In the genomic region with DNA sequence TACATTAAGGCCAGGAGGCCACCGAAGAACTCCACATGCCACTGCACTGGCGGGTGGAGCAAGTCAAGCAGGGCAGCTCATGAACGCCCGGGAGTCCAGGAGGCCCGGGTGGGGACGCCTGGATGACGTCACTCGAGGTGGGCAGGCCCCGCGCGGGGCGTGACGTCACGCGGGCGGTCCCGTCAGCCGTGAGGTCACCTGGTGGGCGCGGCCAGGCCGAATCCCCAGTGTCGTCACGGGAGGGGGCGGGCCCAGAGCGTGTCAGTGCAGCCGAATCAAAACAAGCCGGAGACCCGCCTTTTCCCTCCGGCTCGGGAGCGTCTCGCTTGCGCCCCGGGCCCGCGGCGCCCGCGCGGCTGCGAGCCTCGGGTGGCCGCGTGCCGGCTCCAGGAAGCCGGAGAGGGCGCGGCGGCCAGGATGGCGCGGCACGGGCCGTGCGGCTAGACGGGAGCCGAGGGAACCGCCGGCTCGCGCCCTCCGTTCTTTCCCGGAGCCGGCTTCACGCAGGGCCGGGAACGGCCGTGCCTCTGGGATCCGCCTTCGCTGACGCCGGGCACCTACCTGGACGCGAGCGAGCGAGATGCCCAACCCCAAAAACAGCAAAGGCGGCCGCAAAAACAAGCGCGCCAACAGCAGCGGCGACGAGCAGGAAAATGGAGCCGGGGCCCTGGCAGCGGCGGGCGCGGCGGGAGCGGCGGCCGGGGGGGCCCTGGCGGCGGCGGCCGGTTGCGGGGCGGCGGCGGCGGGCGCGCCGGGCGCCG, we compare ENCODE assay signal across 8 cellular contexts. TPM values are rescaled to one million over a fixed set of nuclear protein-coding genes. Genes with fewer than 3 reads are reported as not detected.
DNase-seq lines count a peak whose midpoint lies in the region; ATAC-seq and TF ChIP-seq lines count a peak whose summit lies in the region.

A gene with protein sequence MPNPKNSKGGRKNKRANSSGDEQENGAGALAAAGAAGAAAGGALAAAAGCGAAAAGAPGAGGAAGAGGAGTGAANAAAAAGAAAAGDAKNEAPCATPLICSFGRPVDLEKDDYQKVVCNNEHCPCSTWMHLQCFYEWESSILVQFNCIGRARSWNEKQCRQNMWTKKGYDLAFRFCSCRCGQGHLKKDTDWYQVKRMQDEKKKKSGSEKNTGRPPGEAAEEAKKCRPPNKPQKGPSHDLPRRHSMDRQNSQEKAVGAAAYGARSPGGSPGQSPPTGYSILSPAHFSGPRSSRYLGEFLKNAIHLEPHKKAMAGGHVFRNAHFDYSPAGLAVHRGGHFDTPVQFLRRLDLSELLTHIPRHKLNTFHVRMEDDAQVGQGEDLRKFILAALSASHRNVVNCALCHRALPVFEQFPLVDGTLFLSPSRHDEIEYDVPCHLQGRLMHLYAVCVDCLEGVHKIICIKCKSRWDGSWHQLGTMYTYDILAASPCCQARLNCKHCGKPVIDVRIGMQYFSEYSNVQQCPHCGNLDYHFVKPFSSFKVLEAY (plus strand): TSS at position 264 of the 761 bp plus-strand sequence. CDS start 317 bp downstream, at position 581.

- TF ChIP-seq POLR2A in adrenal gland (IDR thresholded peaks at IDR 0.05) (peak; percentile 85 to 91), heart left ventricle (IDR thresholded peaks at IDR 0.05) (peak; percentile 86 to 96), transverse colon (IDR thresholded peaks at IDR 0.05) (peak; percentile 78)

- DNase-seq in GM13976 (ENCODE audit: low spot score), result peak; percentile 95
- peak; percentile 46 for DNase-seq in NCI-H1436 treated with DMSO at 0.1 percent for 48 hours (lab: John Stamatoyannopoulos, UW)
- DNase-seq in T-helper 1 cell, result peak; percentile 96 to 99 (median 99)
- peak; percentile 97 to 99 (median 98) for DNase-seq in adrenal gland
- DNase-seq in heart left ventricle, result peak; percentile 98 to 100 (median 99)
- peak; percentile 89 for DNase-seq in pons (ENCODE audit: low spot score)
- peak; percentile 99 for DNase-seq in transverse colon

- H3K27ac ChIP-seq in adrenal gland (peak within 1 kb of the TSS; percentile 81 to 97 (median 92)), heart left ventricle (peak within 1 kb of the TSS; percentile 88 to 99 (median 96)), transverse colon (peak within 1 kb of the TSS; percentile 96 to 97 (median 97))

- peak; percentile 83 for ATAC-seq in HG02852 (IDR thresholded peaks at IDR 0.05; ENCODE audit: unreplicated experiment)
- ATAC-seq in heart left ventricle, result peak; percentile 93 to 96 (median 94)

- in situ Hi-C loops in GM13976 (cut with MboI; ENCODE audit: low sequenced_read_pairs, unreplicated experiment) (loop anchor here (5.0 kb wide), 1 partner anchor 217 kb away; no protein-coding TSS in a partner anchor), transverse colon (cut with MboI; ENCODE audit: low pct_ligation_motif_present in 1 of 4, low pct_unique_long_range_greater_than_20kb in 1 of 4, low sequenced_read_pairs in 3 of 4) (no loop called here)

- H3K36me3 ChIP-seq in adrenal gland (replicated peaks in 1 of 2), result no peaks in the 10 kb centered on the region
- peaks cover 0 to 3% (median 0%) of the 10 kb centered on the region in 9 donors for H3K36me3 ChIP-seq in heart left ventricle
- H3K36me3 ChIP-seq in transverse colon, result no peaks in the 10 kb centered on the region

- 1 to 15% (median 1%) methylated on average over 4 to 105 of the region's 105 CpGs for WGBS in adrenal gland, 4 donors
- WGBS in heart left ventricle, 4 donors, result 1 to 2% (median 1%) methylated on average over 50 to 105 of the region's 105 CpGs
- 3 to 4% methylated on average over 4 to 30 of the region's 105 CpGs for WGBS in transverse colon (ENCODE audit: low coverage in 1 of 2), 2 donors

- intact Hi-C loops in adrenal gland (cut with DNase I) (loop anchor here in 1 of 2 donors (10.0 kb wide), 1 partner anchor 230 kb away; no protein-coding TSS in a partner anchor), heart left ventricle (cut with DNase I) (loop anchor here in 4 of 10 donors (5.0 kb wide), 4 partner anchors 98 to 157 kb away; a partner anchor contains a TSS), transverse colon (cut with DNase I; ENCODE audit: low total_unique reads) (loop anchor here (5.0 kb wide), 1 partner anchor 1208 kb away; no protein-coding TSS in a partner anchor)

- H3K4me3 ChIP-seq in adrenal gland (peak within 1 kb of the TSS in 3 of 4 donors; percentile 54 to 96 (median 63)), heart left ventricle (peak within 1 kb of the TSS; percentile 58 to 98 (median 82)), transverse colon (peak within 1 kb of the TSS; percentile 90 to 98 (median 96))

- TF ChIP-seq EP300 in transverse colon (IDR thresholded peaks at IDR 0.05; ENCODE audit: low read depth), result no peak

- no peaks in the 10 kb centered on the region for H3K9me3 ChIP-seq in adrenal gland (replicated peaks in 1 of 3)
- no peaks in the 10 kb centered on the region for H3K9me3 ChIP-seq in heart left ventricle
- H3K9me3 ChIP-seq in transverse colon, result no peaks in the 10 kb centered on the region

- no peaks in the 10 kb centered on the region for H3K27me3 ChIP-seq in adrenal gland
- no peaks in the 10 kb centered on the region for H3K27me3 ChIP-seq in heart left ventricle
- no peaks in the 10 kb centered on the region for H3K27me3 ChIP-seq in transverse colon

- H3K4me1 ChIP-seq in adrenal gland (replicated peaks in 1 of 2) (peaks cover 8 to 16% of the 10 kb centered on the region in 2 donors), heart left ventricle (peaks cover 5 to 76% (median 37%) of the 10 kb centered on the region in 12 donors), transverse colon (peaks cover 0 to 38% (median 18%) of the 10 kb centered on the region in 4 donors)

- TF ChIP-seq CTCF in GM13976 (IDR thresholded peaks at IDR 0.05; ENCODE audit: borderline replicate concordance, control extremely low read depth, extremely low read depth, insufficient read depth, missing control alignments) (no peak), adrenal gland (IDR thresholded peaks at IDR 0.05) (peak in 3 of 6 experiments; percentile 1 to 13 (median 8)), heart left ventricle (IDR thresholded peaks at IDR 0.05) (no peak), transverse colon (IDR thresholded peaks at IDR 0.05) (peak in 1 of 5 experiments; percentile 47)

RNA-seq across cellular contexts. Expression of the gene that starts here (rescaled TPM):
- total RNA-seq in adrenal gland, result 10 to 100 TPM; 13.6 to 30.0 (median 24.7) TPM
- 10 to 100 TPM in 1 of 3 donors, 1 to 10 TPM in 2; 6.5 to 10.0 (median 7.5) TPM for polyA plus RNA-seq in adrenal gland
- total RNA-seq in heart left ventricle, result 10 to 100 TPM; 38.2 to 67.0 (median 48.3) TPM
- polyA plus RNA-seq in heart left ventricle, result 10 to 100 TPM; 16.5 to 22.2 TPM
- 10 to 100 TPM; 34.4 to 53.7 (median 45.5) TPM for total RNA-seq in transverse colon

Comparison
In these comparisons a context has a peak if more than half of its experiments do, and no peak if none do; other contexts are left out.
1. Peak in every context shown above with its lines: DNase-seq, ATAC-seq, H3K4me3 ChIP-seq and H3K27ac ChIP-seq.
2. DNase-seq: peak in every context shown above with its lines; median percentile 99 in T-helper 1 cell; 99 in heart left ventricle; 99 in transverse colon; 98 in adrenal gland; 95 in GM13976; 89 in pons; 46 in NCI-H1436 treated with DMSO at 0.1 percent for 48 hours.